ENCODE assay signal across 9 cellular contexts in genomic region chr19:38243279-38243673, GRCh38. TPM values are rescaled to one million over a fixed set of nuclear protein-coding genes. Genes with fewer than 3 reads are reported as not detected.
DNase-seq lines count a peak whose midpoint lies in the region; ATAC-seq, FAIRE-seq and TF ChIP-seq lines count a peak whose summit lies in the region.
"Had no signal": no experiment of that assay in that cellular context is flagged by ENCODE, and none has a peak within 500 bp of the region (broad histone marks: within the 10 kb centered on the region; RNA-seq: fewer than 3 reads in every experiment).

No MANE protein-coding gene starts in this region.

- H3K9me3 ChIP-seq in A549 (no peaks in the 10 kb centered on the region), HCT116 (ENCODE audit: control insufficient read depth in 1 of 2, insufficient read depth in 1 of 2, low read depth in 1 of 2, low read length in 2 of 2) (no peaks in the 10 kb centered on the region), lower lobe of right lung (no peaks in the 10 kb centered on the region)

- intact Hi-C loops in HCT116 (cut with micrococcal nuclease), result loop anchor here (1.0 kb wide), 1 partner anchor 92 kb away; the partner anchor contains the start of gene CATSPERG
- intact Hi-C loops in lower lobe of right lung (cut with DNase I), result no loop called here

- peak overlapping the region; percentile 57 to 62 for H3K27ac ChIP-seq in A549
- 0 out of 2 replicates have a peak overlapping the region, but pooled peaks have one; percentile 19 for H3K27ac ChIP-seq in HCT116 (ENCODE audit: low read depth, low read length)
- H3K27ac ChIP-seq in lower lobe of right lung, result no peak overlapping the region

- H4K20me1 ChIP-seq in HCT116 (ENCODE audit: insufficient read depth), result no peaks in the 10 kb centered on the region

- no peaks in the 10 kb centered on the region for H3K36me3 Mint-ChIP-seq in activated T-helper 17 cell treated with anti-CD3 and anti-CD28 coated beads, Interleukin-2, amount 50 U/mL, for 72 hours (ENCODE audit: low read depth)
- H3K36me3 Mint-ChIP-seq: CD4-positive, CD25-positive, alpha-beta regulatory T cell had no signal

- H3K4me3 ChIP-seq in A549 (peak overlapping the region; percentile 32), HCT116 (replicated peaks in 1 of 2; ENCODE audit: low read depth in 1 of 2, low read length in 2 of 2) (peak overlapping the region; percentile 40 to 54), lower lobe of right lung (peak overlapping the region; percentile 29)

- no peak for TF ChIP-seq EP300 in A549 (IDR thresholded peaks at IDR 0.05)

- no peak for DNase-seq in A549 (ENCODE audit: low read depth in 1 of 2, low spot score in 1 of 2)
- no peak for DNase-seq in HCT116 (ENCODE audit: low read depth, low spot score)
- DNase-seq in lower lobe of right lung, result no peak
- no peak for DNase-seq in NCI-H1417 treated with DMSO at 0.1 percent for 48 hours (lab: John Stamatoyannopoulos, UW)
- no peak for DNase-seq in NCI-H2171 (lab: John Stamatoyannopoulos, UW)
- DNase-seq in GM19239 (ENCODE audit: insufficient read length, low spot score), result no peak

- CTCF ChIA-PET in A549 (lab: Yijun Ruan, JAX) (interaction anchor here (0.6 to 33.5 kb wide), 46 partner anchors 5 to 400 kb away, joined by 3 to 1052 read pairs (median 7); partner anchors contain the start of genes CATSPERG, FAM98C, GGN and KCNK6), HCT116 (lab: Charles Lee) (interaction anchor here (0.7 to 4.8 kb wide), 14 partner anchors 8 to 361 kb away, joined by 3 to 40 read pairs (median 3); partner anchors contain the start of genes CATSPERG, KCNK6, PSMD8 and SPINT2)

- no peaks in the 10 kb centered on the region for H3K27me3 ChIP-seq in HCT116 (ENCODE audit: insufficient read depth, low read length)
- no peaks in the 10 kb centered on the region for H3K27me3 ChIP-seq in lower lobe of right lung (ENCODE audit: low read depth)

- no peaks in the 10 kb centered on the region for H3K9me3 Mint-ChIP-seq in activated T-helper 17 cell treated with anti-CD3 and anti-CD28 coated beads, Interleukin-2, amount 50 U/mL, for 72 hours

- no TSS peak for BruUV-seq in HCT116 (replicated peaks; lab: Mats Ljungman, UMichigan)

- peak overlapping the region; percentile 64 for H3K9ac ChIP-seq in HCT116 (ENCODE audit: low read length)

- TF ChIP-seq CTCF in A549 (IDR thresholded peaks at IDR 0.05) (no peak), HCT116 (IDR thresholded peaks at IDR 0.05 in 2 of 3, conservative IDR thresholded peaks at IDR 0.05 in 1 of 3; ENCODE audit: borderline replicate concordance in 1 of 3, insufficient read depth in 1 of 3, low read depth in 2 of 3, low read length in 2 of 3) (no peak), lower lobe of right lung (IDR thresholded peaks at IDR 0.05) (no peak)

- H3K9me2 ChIP-seq in HCT116 (ENCODE audit: insufficient read depth), result no peaks in the 10 kb centered on the region

- 55% methylated on average over 15 of the region's 15 CpGs for WGBS in A549 (ENCODE audit: missing lambda C conversion rate)

- POLR2A ChIA-PET in A549 (lab: Yijun Ruan, JAX) (interaction anchor here (0.6 to 1.9 kb wide), 7 partner anchors 9 to 131 kb away, joined by 3 to 8 read pairs (median 5); partner anchors contain the start of gene PSMD8), HCT116 (lab: Charles Lee) (interaction anchor here (1.3 to 1.5 kb wide), 3 partner anchors 61 to 131 kb away, joined by 6 to 10 read pairs (median 6); partner anchors contain the start of genes C19orf33 and PSMD8)

- H3K79me2 ChIP-seq in HCT116 (ENCODE audit: insufficient read depth, low read length), result no peaks in the 10 kb centered on the region

- peak overlapping the region; percentile 42 for H2AFZ ChIP-seq in HCT116 (ENCODE audit: low read depth, low read length, poor library complexity, severe bottlenecking)

- peaks cover 8% of the 10 kb centered on the region for H3K27me3 Mint-ChIP-seq in activated T-helper 17 cell treated with anti-CD3 and anti-CD28 coated beads, Interleukin-2, amount 50 U/mL, for 72 hours

- H3K4me1 ChIP-seq in A549 (no peaks in the 10 kb centered on the region), HCT116 (ENCODE audit: control insufficient read depth in 1 of 2, insufficient read depth in 2 of 2, low read length in 2 of 2) (peaks cover 15 to 33% of the 10 kb centered on the region in 2 experiments), lower lobe of right lung (peaks cover 17% of the 10 kb centered on the region)

- RAD21 ChIA-PET in HCT116 (lab: Charles Lee; ENCODE audit: low non-redundant PET in 1 of 2, low total read pairs in 2 of 2, uncharacterized antibody in 2 of 2, unreplicated experiment in 2 of 2), result interaction anchor here (0.7 to 1.9 kb wide), 8 partner anchors 9 to 341 kb away, joined by 3 to 8 read pairs (median 4); partner anchors contain the start of genes C19orf33 (in 1 of the 2), CATSPERG (in 1 of the 2) and GGN (in 1 of the 2)

- TF ChIP-seq RAD21 in A549 (conservative IDR thresholded peaks at IDR 0.05 in 1 of 2, IDR thresholded peaks at IDR 0.05 in 1 of 2) (no peak), HCT116 (IDR thresholded peaks at IDR 0.05; ENCODE audit: low read depth) (no peak)

- TF ChIP-seq POLR2A in A549 (IDR thresholded peaks at IDR 0.05; ENCODE audit: low read length) (no peak), HCT116 (IDR thresholded peaks at IDR 0.05; ENCODE audit: borderline replicate concordance, extremely low read depth, insufficient read depth, insufficient read length) (no peak)

- H3K4me2 ChIP-seq in A549 (peak overlapping the region; percentile 56), HCT116 (ENCODE audit: low read length) (peak overlapping the region; percentile 84)

- H3K4me1 Mint-ChIP-seq in activated T-helper 17 cell treated with anti-CD3 and anti-CD28 coated beads, Interleukin-2, amount 50 U/mL, for 72 hours, result peaks cover 5% of the 10 kb centered on the region

- peak overlapping the region; percentile 63 for H3K4me3 Mint-ChIP-seq in activated T-helper 17 cell treated with anti-CD3 and anti-CD28 coated beads, Interleukin-2, amount 50 U/mL, for 72 hours

- no peak for ATAC-seq in A549
- no peak for ATAC-seq in HCT116
- no peak for ATAC-seq in activated T-helper 17 cell treated with anti-CD3 and anti-CD28 coated beads, Interleukin-2, amount 50 U/mL, for 72 hours (replicated peaks)
- ATAC-seq in lower lobe of right lung, result no peak
- ATAC-seq in HG03159 (IDR thresholded peaks at IDR 0.05; ENCODE audit: unreplicated experiment), result no peak

- H3K36me3 ChIP-seq in HCT116 (ENCODE audit: control insufficient read depth in 1 of 2, insufficient read depth in 2 of 2, low read length in 2 of 2) (no peaks in the 10 kb centered on the region), lower lobe of right lung (no peaks in the 10 kb centered on the region)

- FAIRE-seq in A549 (lab: Jason Lieb, UNC), result no peak
- no peak for FAIRE-seq in GM19239 (lab: Jason Lieb, UNC)

- H3K27ac Mint-ChIP-seq in activated T-helper 17 cell treated with anti-CD3 and anti-CD28 coated beads, Interleukin-2, amount 50 U/mL, for 72 hours, result peak overlapping the region; percentile 59

TF ChIP-seq in A549, 52 proteins besides CTCF, POLR2A, EP300 and RAD21:
- TF ChIP-seq JUN (IDR thresholded peaks at IDR 0.05) (peak in 1 of 2 experiments; percentile 11; a peak in 1 of 5 replicates), SMC3 (IDR thresholded peaks at IDR 0.05) (no peak)

RNA-seq across cellular contexts. Expression of gene PPP1R14A, which starts 12.9 kb away (rescaled TPM):
- polyA plus RNA-seq in A549 (2011; rRNA removed) (14.6 and 30.5 TPM in 2 replicates), A549 (2017; fragmentation: RNase III; extraction: RNeasy Plus Mini Kit Qiagen cat#74134 plus additional on column Dnase treatment) (88.6 to 99.6 TPM (median 99.5 TPM) in 3 replicates)
- polyA plus RNA-seq in A549 (2012; cell fraction: cytosol; rRNA removed), result 281 and 324 TPM in 2 replicates
- 99.6 and 180 TPM in 2 replicates for polyA plus RNA-seq in A549 (2012; cell fraction: nucleus; rRNA removed)
- polyA minus RNA-seq in A549 (2011; rRNA and poly(A)+ RNA removed), result 2.9 and 3.1 TPM in 2 replicates
- total RNA-seq in HCT116 (2021; ENCODE audit: unreplicated experiment) (0.84 TPM), lower lobe of right lung (65.0 TPM)
- not detected in 2 replicates for polyA plus RNA-seq in HCT116 (2012)
- total RNA-seq in activated T-helper 17 cell treated with anti-CD3 and anti-CD28 coated beads, Interleukin-2, amount 50 U/mL, for 72 hours, result not detected
- polyA plus RNA-seq: CD4-positive, CD25-positive, alpha-beta regulatory T cell had no signal

RNA-seq across cellular contexts. Expression of gene DPF1, which starts 19.3 kb away (rescaled TPM):
- 1.3 and 2.1 TPM in 2 replicates for polyA plus RNA-seq in A549 (2011; rRNA removed)
- 5.0 and 5.1 TPM in 2 replicates for polyA plus RNA-seq in A549 (2012; cell fraction: cytosol; rRNA removed)
- 11.4 and 12.1 TPM in 2 replicates for polyA plus RNA-seq in A549 (2012; cell fraction: nucleus; rRNA removed)
- polyA plus RNA-seq in A549 (2017; fragmentation: RNase III; extraction: RNeasy Plus Mini Kit Qiagen cat#74134 plus additional on column Dnase treatment), result 4.4 to 6.8 TPM (median 5.3 TPM) in 3 replicates
- 1.6 and 2.8 TPM in 2 replicates for polyA minus RNA-seq in A549 (2011; rRNA and poly(A)+ RNA removed)
- total RNA-seq in HCT116 (2021; ENCODE audit: unreplicated experiment), result 9.7 TPM
- 4.6 and 6.6 TPM in 2 replicates for polyA plus RNA-seq in HCT116 (2012)
- 1 to 10 TPM in 1 of 2 donors, not detected in 1; 1.1 TPM for total RNA-seq in activated T-helper 17 cell treated with anti-CD3 and anti-CD28 coated beads, Interleukin-2, amount 50 U/mL, for 72 hours
- total RNA-seq in lower lobe of right lung, result not detected
- total RNA-seq: CD4-positive, CD25-positive, alpha-beta regulatory T cell had no signal
- polyA plus RNA-seq: CD4-positive, CD25-positive, alpha-beta regulatory T cell had no signal

RNA-seq across cellular contexts. Expression of gene SPINT2, which starts 21.1 kb away (rescaled TPM):
- 343 and 425 TPM in 2 replicates for polyA plus RNA-seq in A549 (2011; rRNA removed)
- polyA plus RNA-seq in A549 (2012; cell fraction: cytosol; rRNA removed), result 347 and 383 TPM in 2 replicates
- 348 and 443 TPM in 2 replicates for polyA plus RNA-seq in A549 (2012; cell fraction: nucleus; rRNA removed)
- polyA plus RNA-seq in A549 (2017; fragmentation: RNase III; extraction: RNeasy Plus Mini Kit Qiagen cat#74134 plus additional on column Dnase treatment), result 244 to 296 TPM (median 291 TPM) in 3 replicates
- polyA minus RNA-seq in A549 (2011; rRNA and poly(A)+ RNA removed), result 154 and 156 TPM in 2 replicates
- 500 TPM for total RNA-seq in HCT116 (2021; ENCODE audit: unreplicated experiment)
- polyA plus RNA-seq in HCT116 (2012), result 492 and 532 TPM in 2 replicates
- total RNA-seq in activated T-helper 17 cell treated with anti-CD3 and anti-CD28 coated beads, Interleukin-2, amount 50 U/mL, for 72 hours, result 10 to 100 TPM; 21.3 to 56.6 TPM
- total RNA-seq in lower lobe of right lung, result 202 TPM

Comparison
In these comparisons a context has a peak if more than half of its experiments do, and no peak if none do; other contexts are left out.
1. RNA of gene PPP1R14A, which starts 12.9 kb away (total RNA-seq): 65.0 TPM in lower lobe of right lung (single experiment); 0.84 TPM in HCT116 (single experiment) and not detected in activated T-helper 17 cell treated with anti-CD3 and anti-CD28 coated beads, Interleukin-2, amount 50 U/mL, for 72 hours; every median in the first group is over 10 times any median in the second.
2. Peak in every context shown above with its lines, with median percentiles within 50 percentile points of each other: H3K4me3 ChIP-seq.